In genomic region chr4:142379277-142380051, GRCh38 we compare ENCODE assay signal across 8 cellular contexts.
DNase-seq lines count a peak whose midpoint lies in the region; ATAC-seq and TF ChIP-seq lines count a peak whose summit lies in the region.

No MANE protein-coding gene starts in this region.

- H3K36me3 ChIP-seq in HCT116 (ENCODE audit: control insufficient read depth in 1 of 2, insufficient read depth in 2 of 2, low read length in 2 of 2) (no peaks in the 10 kb centered on the region), ascending aorta (no peaks in the 10 kb centered on the region), colonic mucosa (no peaks in the 10 kb centered on the region)

- H3K27me3 Mint-ChIP-seq in stimulated activated naive B cell treated with anti-CD40 and anti-IgM and Interleukin-4, amounts not matched to agents 10 μg/mL and 1 μg/mL and 100 μg/mL, for 72 hours = no peaks in the 10 kb centered on the region

- H3K4me1 ChIP-seq in HCT116 (ENCODE audit: control insufficient read depth in 1 of 2, insufficient read depth in 2 of 2, low read length in 2 of 2) (peaks cover 55 to 57% of the 10 kb centered on the region in 2 experiments), ascending aorta (peaks cover 4 to 18% of the 10 kb centered on the region in 2 donors), colonic mucosa (no peaks in the 10 kb centered on the region)

- H4K20me1 ChIP-seq in HCT116 (ENCODE audit: insufficient read depth) = no peaks in the 10 kb centered on the region

- ATAC-seq in HCT116 (peak; percentile 93), GM18502 (IDR thresholded peaks at IDR 0.05; ENCODE audit: poor library complexity, unreplicated experiment) (no peak), GM21360 (IDR thresholded peaks at IDR 0.05; ENCODE audit: unreplicated experiment) (no peak)
- ATAC-seq in stimulated activated naive B cell treated with anti-CD40 and anti-IgM and Interleukin-4, amounts not matched to agents 10 μg/mL and 1 μg/mL and 100 μg/mL, for 72 hours (replicated peaks) = no peak

- no peak for TF ChIP-seq CTCF in HCT116 (IDR thresholded peaks at IDR 0.05 in 2 of 3, conservative IDR thresholded peaks at IDR 0.05 in 1 of 3; ENCODE audit: borderline replicate concordance in 1 of 3, insufficient read depth in 1 of 3, low read depth in 2 of 3, low read length in 2 of 3)
- TF ChIP-seq CTCF in ascending aorta (IDR thresholded peaks at IDR 0.05) = no peak
- no peak for TF ChIP-seq CTCF in colonic mucosa (IDR thresholded peaks at IDR 0.05)

- peak overlapping the region; percentile 83 for H3K27ac ChIP-seq in HCT116 (ENCODE audit: low read depth, low read length)
- H3K27ac ChIP-seq in ascending aorta = peak overlapping the region; percentile 61 to 71
- H3K27ac ChIP-seq in colonic mucosa = no peak overlapping the region

- H3K9ac ChIP-seq in HCT116 (ENCODE audit: low read length) (peak overlapping the region; percentile 34), colonic mucosa (ENCODE audit: low read depth in 2 of 2, low read length in 2 of 2) (no peak overlapping the region)

- CTCF ChIA-PET in HCT116 (lab: Charles Lee) = no interaction called here

- H3K9me3 Mint-ChIP-seq in stimulated activated naive B cell treated with anti-CD40 and anti-IgM and Interleukin-4, amounts not matched to agents 10 μg/mL and 1 μg/mL and 100 μg/mL, for 72 hours = no peaks in the 10 kb centered on the region

- no peaks in the 10 kb centered on the region for H3K9me3 ChIP-seq in HCT116 (ENCODE audit: control insufficient read depth in 1 of 2, insufficient read depth in 1 of 2, low read depth in 1 of 2, low read length in 2 of 2)
- no peaks in the 10 kb centered on the region for H3K9me3 ChIP-seq in ascending aorta
- no peaks in the 10 kb centered on the region for H3K9me3 ChIP-seq in colonic mucosa

- no peak overlapping the region for H3K27ac Mint-ChIP-seq in stimulated activated naive B cell treated with anti-CD40 and anti-IgM and Interleukin-4, amounts not matched to agents 10 μg/mL and 1 μg/mL and 100 μg/mL, for 72 hours

- no peak overlapping the region for H3K4me3 Mint-ChIP-seq in stimulated activated naive B cell treated with anti-CD40 and anti-IgM and Interleukin-4, amounts not matched to agents 10 μg/mL and 1 μg/mL and 100 μg/mL, for 72 hours

- H3K9me2 ChIP-seq in HCT116 (ENCODE audit: insufficient read depth) = no peaks in the 10 kb centered on the region

- RAD21 ChIA-PET in HCT116 (lab: Charles Lee; ENCODE audit: low non-redundant PET in 1 of 2, low total read pairs in 2 of 2, uncharacterized antibody in 2 of 2, unreplicated experiment in 2 of 2) = no interaction called here

- H3K79me2 ChIP-seq in HCT116 (ENCODE audit: insufficient read depth, low read length) = no peaks in the 10 kb centered on the region; the same call in 1 of the 2 replicates

- H3K4me3 ChIP-seq in HCT116 (replicated peaks in 1 of 2; ENCODE audit: low read depth in 1 of 2, low read length in 2 of 2) (peak overlapping the region in 1 of 2 experiments; percentile 19; a peak in 1 of 4 replicates), ascending aorta (no peak overlapping the region), colonic mucosa (no peak overlapping the region)

- H3K4me1 Mint-ChIP-seq in stimulated activated naive B cell treated with anti-CD40 and anti-IgM and Interleukin-4, amounts not matched to agents 10 μg/mL and 1 μg/mL and 100 μg/mL, for 72 hours = no peaks in the 10 kb centered on the region

- no peak for TF ChIP-seq POLR2A in HCT116 (IDR thresholded peaks at IDR 0.05; ENCODE audit: borderline replicate concordance, extremely low read depth, insufficient read depth, insufficient read length)

- H3K27me3 ChIP-seq in HCT116 (ENCODE audit: insufficient read depth, low read length) = no peaks in the 10 kb centered on the region
- no peaks in the 10 kb centered on the region for H3K27me3 ChIP-seq in ascending aorta
- H3K27me3 ChIP-seq in colonic mucosa = no peaks in the 10 kb centered on the region

- DNase-seq in ACHN (peak; percentile 35), HCT116 (ENCODE audit: low read depth, low spot score) (peak; percentile 62), ascending aorta (ENCODE audit: low spot score in 2 of 2) (no peak), kidney glomerular epithelial cell (lab: John Stamatoyannopoulos, UW) (peak; percentile 56), colonic mucosa (no peak)
- no peak for DNase-seq in stimulated activated naive B cell treated with anti-CD40 and anti-IgM and Interleukin-4, amounts not matched to agents 10 μg/mL and 1 μg/mL and 100 μg/mL, for 72 hours

- POLR2A ChIA-PET in HCT116 (lab: Charles Lee) = interaction anchor here (1.1 kb wide), 2 partner anchors 10 to 28 kb away, joined by 3 to 4 read pairs; no protein-coding TSS in a partner anchor

- no peak overlapping the region for H2AFZ ChIP-seq in HCT116 (ENCODE audit: low read depth, low read length, poor library complexity, severe bottlenecking)

- intact Hi-C loops in HCT116 (cut with micrococcal nuclease) = no loop called here
- intact Hi-C loops in ascending aorta (cut with DNase I) = loop anchor here (2.0 to 10.0 kb wide), 4 partner anchors 25 to 745 kb away; partner anchors contain the start of gene IL15
- intact Hi-C loops in colonic mucosa (cut with DNase I) = no loop called here

- no TSS peak for BruUV-seq in HCT116 (replicated peaks; lab: Mats Ljungman, UMichigan)

- TF ChIP-seq RAD21 in HCT116 (IDR thresholded peaks at IDR 0.05; ENCODE audit: low read depth) = no peak; the same call in 1 of the 2 replicates

- no peaks in the 10 kb centered on the region for H3K36me3 Mint-ChIP-seq in stimulated activated naive B cell treated with anti-CD40 and anti-IgM and Interleukin-4, amounts not matched to agents 10 μg/mL and 1 μg/mL and 100 μg/mL, for 72 hours

- in situ Hi-C loops in ACHN (cut with HindIII; ENCODE audit: low pct_ligation_motif_present, low pct_unique_long_range_greater_than_20kb, low sequenced_read_pairs) = no loop called here

- H3K4me2 ChIP-seq in HCT116 (ENCODE audit: low read length) = peak overlapping the region; percentile 62

TF ChIP-seq in HCT116, 20 proteins besides CTCF, POLR2A, EP300 and RAD21 (continues in another document):
- TF ChIP-seq YY1 (IDR thresholded peaks at IDR 0.05; ENCODE audit: extremely low read depth, insufficient replicate concordance, low read depth, low read length) (no peak), ELF1 (IDR thresholded peaks at IDR 0.05; ENCODE audit: borderline replicate concordance, low read depth) (no peak), JUND (IDR thresholded peaks at IDR 0.05) (peak; percentile 70), EZH2phosphoT487 (IDR thresholded peaks at IDR 0.05; ENCODE audit: borderline replicate concordance) (no peak), TCF7L2 (IDR thresholded peaks at IDR 0.05; ENCODE audit: borderline replicate concordance, extremely low read depth, insufficient read depth, insufficient read length) (no peak), SRF (IDR thresholded peaks at IDR 0.05; ENCODE audit: low read depth) (0 out of 2 replicates have a peak, but pooled peaks have one; percentile 18), ZFX (IDR thresholded peaks at IDR 0.05) (no peak), CEBPB (IDR thresholded peaks at IDR 0.05; ENCODE audit: low read depth) (peak; percentile 53), CBX3 (IDR thresholded peaks at IDR 0.05; ENCODE audit: low read depth) (peak; percentile 41), ZBTB33 (IDR thresholded peaks at IDR 0.05; ENCODE audit: extremely low read depth, insufficient replicate concordance, low read length) (no peak)
- TF ChIP-seq, protein P1, sequence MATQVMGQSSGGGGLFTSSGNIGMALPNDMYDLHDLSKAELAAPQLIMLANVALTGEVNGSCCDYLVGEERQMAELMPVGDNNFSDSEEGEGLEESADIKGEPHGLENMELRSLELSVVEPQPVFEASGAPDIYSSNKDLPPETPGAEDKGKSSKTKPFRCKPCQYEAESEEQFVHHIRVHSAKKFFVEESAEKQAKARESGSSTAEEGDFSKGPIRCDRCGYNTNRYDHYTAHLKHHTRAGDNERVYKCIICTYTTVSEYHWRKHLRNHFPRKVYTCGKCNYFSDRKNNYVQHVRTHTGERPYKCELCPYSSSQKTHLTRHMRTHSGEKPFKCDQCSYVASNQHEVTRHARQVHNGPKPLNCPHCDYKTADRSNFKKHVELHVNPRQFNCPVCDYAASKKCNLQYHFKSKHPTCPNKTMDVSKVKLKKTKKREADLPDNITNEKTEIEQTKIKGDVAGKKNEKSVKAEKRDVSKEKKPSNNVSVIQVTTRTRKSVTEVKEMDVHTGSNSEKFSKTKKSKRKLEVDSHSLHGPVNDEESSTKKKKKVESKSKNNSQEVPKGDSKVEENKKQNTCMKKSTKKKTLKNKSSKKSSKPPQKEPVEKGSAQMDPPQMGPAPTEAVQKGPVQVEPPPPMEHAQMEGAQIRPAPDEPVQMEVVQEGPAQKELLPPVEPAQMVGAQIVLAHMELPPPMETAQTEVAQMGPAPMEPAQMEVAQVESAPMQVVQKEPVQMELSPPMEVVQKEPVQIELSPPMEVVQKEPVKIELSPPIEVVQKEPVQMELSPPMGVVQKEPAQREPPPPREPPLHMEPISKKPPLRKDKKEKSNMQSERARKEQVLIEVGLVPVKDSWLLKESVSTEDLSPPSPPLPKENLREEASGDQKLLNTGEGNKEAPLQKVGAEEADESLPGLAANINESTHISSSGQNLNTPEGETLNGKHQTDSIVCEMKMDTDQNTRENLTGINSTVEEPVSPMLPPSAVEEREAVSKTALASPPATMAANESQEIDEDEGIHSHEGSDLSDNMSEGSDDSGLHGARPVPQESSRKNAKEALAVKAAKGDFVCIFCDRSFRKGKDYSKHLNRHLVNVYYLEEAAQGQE (IDR thresholded peaks at IDR 0.05; ENCODE audit: low read depth) = no peak
- TF ChIP-seq, protein P2, sequence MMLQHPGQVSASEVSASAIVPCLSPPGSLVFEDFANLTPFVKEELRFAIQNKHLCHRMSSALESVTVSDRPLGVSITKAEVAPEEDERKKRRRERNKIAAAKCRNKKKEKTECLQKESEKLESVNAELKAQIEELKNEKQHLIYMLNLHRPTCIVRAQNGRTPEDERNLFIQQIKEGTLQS (IDR thresholded peaks at IDR 0.05) = no peak

Comparison
In these comparisons a context has a peak if more than half of its experiments do, and no peak if none do; other contexts are left out.
1. DNase-seq: peak in ACHN (single experiment), HCT116 (single experiment) and kidney glomerular epithelial cell (single experiment); none in ascending aorta (0 of 2), colonic mucosa (single experiment) and stimulated activated naive B cell treated with anti-CD40 and anti-IgM and Interleukin-4, amounts not matched to agents 10 μg/mL and 1 μg/mL and 100 μg/mL, for 72 hours (single experiment).